In genomic region chr2:241843321-241844065, GRCh38 we compare ENCODE assay signal across 8 cellular contexts. TPM values are rescaled to one million over a fixed set of nuclear protein-coding genes. Genes with fewer than 3 reads are reported as not detected.
DNase-seq lines count a peak whose midpoint lies in the region; ATAC-seq, FAIRE-seq and TF ChIP-seq lines count a peak whose summit lies in the region.

No MANE protein-coding gene starts in this region.

- H3K9ac ChIP-seq in MM.1S (ENCODE audit: low read length) = no peak overlapping the region

- no peak overlapping the region for H2AFZ ChIP-seq in MM.1S (ENCODE audit: low read length)

- no peaks in the 10 kb centered on the region for H4K20me1 ChIP-seq in MM.1S (ENCODE audit: insufficient read depth, low read length)

- H3K4me1 Mint-ChIP-seq in stimulated activated naive CD8-positive, alpha-beta T cell treated with anti-CD3 and anti-CD28 coated beads, Interleukin-15, amount 100 ng/mL, for 72 hours = peaks cover 52% of the 10 kb centered on the region

- no peaks in the 10 kb centered on the region for H3K4me1 ChIP-seq in MM.1S (ENCODE audit: low read length)
- H3K4me1 ChIP-seq in right atrium auricular region = peaks cover 0 to 18% of the 10 kb centered on the region in 2 donors

- H3K27me3 Mint-ChIP-seq in stimulated activated naive CD8-positive, alpha-beta T cell treated with anti-CD3 and anti-CD28 coated beads, Interleukin-15, amount 100 ng/mL, for 72 hours = peaks cover 39% of the 10 kb centered on the region

- H3K4me3 ChIP-seq in MM.1S (ENCODE audit: low read length) = peak overlapping the region; percentile 63; the same call in 1 of the 2 replicates
- H3K4me3 ChIP-seq in right atrium auricular region = peak overlapping the region in 1 of 2 donors; percentile 40

- peak overlapping the region; percentile 79 for H3K4me2 ChIP-seq in MM.1S (ENCODE audit: low read depth, low read length)

- H3K9me3 Mint-ChIP-seq in stimulated activated naive CD8-positive, alpha-beta T cell treated with anti-CD3 and anti-CD28 coated beads, Interleukin-15, amount 100 ng/mL, for 72 hours = no peaks in the 10 kb centered on the region

- H3K27ac ChIP-seq in MM.1S (ENCODE audit: low read length) (no peak overlapping the region), right atrium auricular region (peak overlapping the region; percentile 32 to 72)

- H3K9me2 ChIP-seq in MM.1S (replicated peaks; ENCODE audit: insufficient read depth, low read length) = no peaks in the 10 kb centered on the region

- H3K4me3 Mint-ChIP-seq in stimulated activated naive CD8-positive, alpha-beta T cell treated with anti-CD3 and anti-CD28 coated beads, Interleukin-15, amount 100 ng/mL, for 72 hours = peak overlapping the region; percentile 74 to 86

- no peak for DNase-seq in MM.1S
- no peak for DNase-seq in right atrium auricular region (ENCODE audit: low spot score)
- no peak for DNase-seq in stimulated activated naive CD8-positive, alpha-beta T cell treated with anti-CD3 and anti-CD28 coated beads, Interleukin-15, amount 100 ng/mL, for 72 hours
- DNase-seq in MV-4-11 (lab: John Stamatoyannopoulos, UW) = no peak
- DNase-seq in D721Med (ENCODE audit: insufficient read length, low spot score) = no peak

- FAIRE-seq in D721Med (lab: Jason Lieb, UNC) = no peak

- 0 out of 2 replicates have a peak, but pooled peaks cover 4% of the 10 kb centered on the region for H3F3A ChIP-seq in MM.1S (ENCODE audit: insufficient read depth, low read length)

- ATAC-seq in GM18867 (IDR thresholded peaks at IDR 0.05; ENCODE audit: unreplicated experiment) (peak; percentile 10), HG02885 (IDR thresholded peaks at IDR 0.05; ENCODE audit: poor library complexity, unreplicated experiment) (no peak), HG02610 (IDR thresholded peaks at IDR 0.05; ENCODE audit: unreplicated experiment) (no peak)
- peak; percentile 22 for ATAC-seq in stimulated activated naive CD8-positive, alpha-beta T cell treated with anti-CD3 and anti-CD28 coated beads, Interleukin-15, amount 100 ng/mL, for 72 hours

- no peak overlapping the region for H3K27ac Mint-ChIP-seq in stimulated activated naive CD8-positive, alpha-beta T cell treated with anti-CD3 and anti-CD28 coated beads, Interleukin-15, amount 100 ng/mL, for 72 hours

- H3K9me3 ChIP-seq in MM.1S (replicated peaks; ENCODE audit: insufficient read depth, low read length) (no peaks in the 10 kb centered on the region), right atrium auricular region (no peaks in the 10 kb centered on the region)

- peaks cover 22% of the 10 kb centered on the region for H3K27me3 ChIP-seq in MM.1S (replicated peaks; ENCODE audit: insufficient read depth, low read length)
- no peaks in the 10 kb centered on the region for H3K27me3 ChIP-seq in right atrium auricular region

- no peaks in the 10 kb centered on the region for H3K36me3 ChIP-seq in MM.1S (replicated peaks; ENCODE audit: insufficient read depth, low read length)
- no peaks in the 10 kb centered on the region for H3K36me3 ChIP-seq in right atrium auricular region

- TF ChIP-seq CTCF in MM.1S (IDR thresholded peaks at IDR 0.05; ENCODE audit: low read length) (no peak), right atrium auricular region (IDR thresholded peaks at IDR 0.05) (no peak), D721Med (IDR thresholded peaks at IDR 0.05; ENCODE audit: insufficient read depth, missing control alignments) (no peak)

- no peaks in the 10 kb centered on the region for H3K79me2 ChIP-seq in MM.1S (ENCODE audit: low read length)

RNA-seq across cellular contexts. Expression of gene PDCD1, which starts 15.2 kb away (rescaled TPM):
- 10 to 100 TPM in 1 of 2 donors, 1 to 10 TPM in 1; 1.0 to 17.5 TPM for total RNA-seq in right atrium auricular region

RNA-seq across cellular contexts. Expression of gene RTP5, which starts 26.0 kb away (rescaled TPM):
- total RNA-seq in right atrium auricular region = not detected

RNA-seq across cellular contexts. Expression of gene NEU4, which starts 34.5 kb away (rescaled TPM):
- total RNA-seq in right atrium auricular region = under 1 TPM in 1 of 2 donors, not detected in 1; 0.31 TPM

Comparison
In these comparisons a context has a peak if more than half of its experiments do, and no peak if none do; other contexts are left out.
1. ATAC-seq: peak in GM18867 (single experiment) and stimulated activated naive CD8-positive, alpha-beta T cell treated with anti-CD3 and anti-CD28 coated beads, Interleukin-15, amount 100 ng/mL, for 72 hours (single experiment); none in HG02885 (single experiment) and HG02610 (single experiment).